In the genomic region with DNA sequence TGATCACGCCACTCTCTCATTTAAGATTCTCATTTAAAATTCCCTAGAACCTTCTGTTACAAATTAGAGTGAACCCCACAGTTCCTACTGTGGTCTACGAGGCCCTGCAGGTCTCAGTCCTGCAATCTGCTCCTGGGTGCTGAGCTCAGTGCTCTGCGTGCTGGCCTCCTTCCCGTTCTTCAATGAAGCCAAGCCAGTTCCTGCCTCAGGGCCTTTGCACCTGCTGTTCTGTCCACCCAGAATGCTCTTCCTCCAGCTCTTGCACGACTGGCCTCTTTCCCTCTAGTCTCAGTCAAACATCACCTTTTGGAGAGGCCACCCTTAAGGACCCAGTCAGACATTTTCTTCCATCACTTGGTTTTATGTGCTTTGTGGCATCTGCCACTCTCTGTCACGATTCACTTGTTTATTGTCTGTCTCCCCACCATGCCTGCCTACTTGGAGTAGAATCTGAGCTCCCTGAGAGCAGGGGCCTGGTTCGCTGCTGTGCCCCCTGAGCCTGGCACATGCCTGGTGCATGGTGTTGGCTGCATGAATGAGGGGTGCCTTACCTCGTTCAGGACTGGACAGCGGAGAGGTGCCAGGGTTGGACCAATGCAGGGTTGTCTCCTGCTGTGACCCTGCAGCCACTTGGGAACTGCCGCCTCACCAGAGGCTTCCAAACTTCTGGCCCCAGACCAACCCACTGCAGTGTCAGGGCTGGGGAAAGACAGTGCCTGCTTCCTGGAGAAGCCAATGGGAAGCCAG, we compare ENCODE assay signal across 25 cellular contexts.
"Had no signal": no experiment of that assay in that cellular context is flagged by ENCODE, and none has a peak within 500 bp of the region (broad histone marks: within the 10 kb centered on the region; RNA-seq: fewer than 3 reads in every experiment).

No MANE protein-coding gene starts in this region.

- DNase-seq: cortex of kidney; dorsolateral prefrontal cortex; effector CD8-positive, alpha-beta T cell; heart right ventricle; hypothalamus; islet precursor cell; left ventricle myocardium superior; mesendoderm; naive thymus-derived CD4-positive, alpha-beta T cell; nephron progenitor cell; retina; spleen; stimulated activated CD4-positive, alpha-beta T cell treated with anti-CD3 and anti-CD28 coated beads, Interleukin-15, amount 100 ng/mL, for 24 hours; stimulated activated CD4-positive, alpha-beta T cell treated with anti-CD3 and anti-CD28 coated beads, Interleukin-1b, Interleukin-23, amount 100 ng/mL, for 48 hours; stimulated activated CD4-positive, alpha-beta T cell treated with anti-CD3 and anti-CD28 coated beads, Interleukin-4, amount 100 ng/mL, for 24 hours; tibial artery; upper lobe of left lung; uterus had no signal

- H3K4me3 Mint-ChIP-seq: naive thymus-derived CD4-positive, alpha-beta T cell; nephron progenitor cell; stimulated activated memory B cell treated with anti-CD40 and anti-IgM and Interleukin-4, amounts not matched to agents 10 μg/mL and 1 μg/mL and 100 μg/mL, for 72 hours; stimulated activated naive CD8-positive, alpha-beta T cell treated with anti-CD3 and anti-CD28 coated beads, Interleukin-15, Interleukin-2, amounts not matched to agents 100 ng/mL and 50 ng/mL, for 24 hours had no signal

- H3K4me1 ChIP-seq: heart right ventricle, psoas muscle, tibial artery, upper lobe of left lung, uterus had no signal

- H3K27me3 ChIP-seq: dorsolateral prefrontal cortex, heart right ventricle, neutrophil, upper lobe of left lung, uterus had no signal

- H3K27ac ChIP-seq: dorsolateral prefrontal cortex, heart right ventricle, neutrophil, psoas muscle, spleen, tibial artery, upper lobe of left lung, uterus had no signal

- H3K27ac Mint-ChIP-seq: naive thymus-derived CD4-positive, alpha-beta T cell; nephron progenitor cell; stimulated activated memory B cell treated with anti-CD40 and anti-IgM and Interleukin-4, amounts not matched to agents 10 μg/mL and 1 μg/mL and 100 μg/mL, for 72 hours; stimulated activated naive CD8-positive, alpha-beta T cell treated with anti-CD3 and anti-CD28 coated beads, Interleukin-15, Interleukin-2, amounts not matched to agents 100 ng/mL and 50 ng/mL, for 24 hours had no signal

- FAIRE-seq: frontal cortex had no signal

- H3K4me1 Mint-ChIP-seq: stimulated activated memory B cell treated with anti-CD40 and anti-IgM and Interleukin-4, amounts not matched to agents 10 μg/mL and 1 μg/mL and 100 μg/mL, for 72 hours had no signal

- H3K36me3 ChIP-seq: heart right ventricle, neutrophil, spleen, tibial artery, upper lobe of left lung, uterus had no signal

- H3K9me3 ChIP-seq: heart right ventricle, neutrophil, psoas muscle, spleen, tibial artery, upper lobe of left lung, uterus had no signal

- ATAC-seq: heart right ventricle; left ventricle myocardium superior; naive thymus-derived CD4-positive, alpha-beta T cell; psoas muscle; sciatic nerve; stimulated activated memory B cell treated with anti-CD40 and anti-IgM and Interleukin-4, amounts not matched to agents 10 μg/mL and 1 μg/mL and 100 μg/mL, for 72 hours had no signal

- H3K9me3 Mint-ChIP-seq: naive thymus-derived CD4-positive, alpha-beta T cell; stimulated activated naive CD8-positive, alpha-beta T cell treated with anti-CD3 and anti-CD28 coated beads, Interleukin-15, Interleukin-2, amounts not matched to agents 100 ng/mL and 50 ng/mL, for 24 hours had no signal

- H3K36me3 Mint-ChIP-seq: naive thymus-derived CD4-positive, alpha-beta T cell; stimulated activated memory B cell treated with anti-CD40 and anti-IgM and Interleukin-4, amounts not matched to agents 10 μg/mL and 1 μg/mL and 100 μg/mL, for 72 hours had no signal

- H3K4me3 ChIP-seq: dorsolateral prefrontal cortex, heart right ventricle, lung, psoas muscle, spleen, tibial artery, upper lobe of left lung, uterus had no signal
